ENCODE assay signal across 8 cellular contexts in the genomic region with DNA sequence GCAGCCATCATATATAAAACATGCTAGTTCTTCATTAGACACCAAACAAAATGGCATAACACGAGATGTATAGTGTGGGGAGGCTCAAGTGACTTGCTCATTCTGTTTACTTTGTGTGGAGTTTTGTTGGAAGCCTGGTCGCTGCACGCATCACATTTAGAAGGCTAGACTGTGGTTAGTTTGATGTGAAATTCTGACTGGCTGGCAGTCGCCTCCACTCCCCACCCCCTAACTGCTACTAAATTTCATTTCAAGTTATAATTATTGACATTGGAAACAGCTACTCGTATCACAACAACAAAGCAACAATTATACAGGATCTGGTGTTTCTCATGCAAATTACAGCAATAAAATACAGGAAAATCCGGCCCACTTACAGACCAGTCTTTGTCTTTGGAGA.
DNase-seq lines count a peak whose midpoint lies in the region; ATAC-seq, FAIRE-seq and TF ChIP-seq lines count a peak whose summit lies in the region.

No MANE protein-coding gene starts in this region.

- no peak for TF ChIP-seq RAD21 in SK-N-SH (IDR thresholded peaks at IDR 0.05; ENCODE audit: low read length)

- H3K9me3 ChIP-seq in SK-N-SH: no peaks in the 10 kb centered on the region

- no peak overlapping the region for H3K9ac ChIP-seq in SK-N-SH

- intact Hi-C loops in left cardiac atrium (cut with DNase I): loop anchor here in 1 of 2 donors (10.0 kb wide), 1 partner anchor 350 kb away; no protein-coding TSS in a partner anchor
- intact Hi-C loops in sciatic nerve (cut with DNase I): no loop called here
- intact Hi-C loops in activated CD4-positive, alpha-beta memory T cell treated with anti-CD3 and anti-CD28 coated beads for 36 hours (cut with micrococcal nuclease): no loop called here

- no peak for TF ChIP-seq EP300 in SK-N-SH (IDR thresholded peaks at IDR 0.05; ENCODE audit: borderline replicate concordance in 1 of 2, low read depth in 1 of 2, low read length in 1 of 2)

- no peaks in the 10 kb centered on the region for H3K36me3 Mint-ChIP-seq in activated CD4-positive, alpha-beta memory T cell treated with anti-CD3 and anti-CD28 coated beads for 36 hours

- 67% methylated on average over 6 of the region's 6 CpGs for WGBS in SK-N-SH (ENCODE audit: low lambda C conversion rate)

- no peak overlapping the region for H3K27ac ChIP-seq in SK-N-SH (ENCODE audit: low read depth in 2 of 2, low read length in 1 of 2)

- H4K20me1 ChIP-seq in SK-N-SH (ENCODE audit: insufficient read depth): no peaks in the 10 kb centered on the region

- H3K4me1 ChIP-seq in SK-N-SH (ENCODE audit: control insufficient read depth in 1 of 2, insufficient read depth in 2 of 2, low read depth in 1 of 2, low read length in 1 of 2): peaks cover 0 to 4% of the 10 kb centered on the region in 2 experiments; a peak in 1 of 4 replicates

- H3K9me3 Mint-ChIP-seq in activated CD4-positive, alpha-beta memory T cell treated with anti-CD3 and anti-CD28 coated beads for 36 hours: no peaks in the 10 kb centered on the region

- H3K4me3 Mint-ChIP-seq in activated CD4-positive, alpha-beta memory T cell treated with anti-CD3 and anti-CD28 coated beads for 36 hours: no peak overlapping the region

- H3K4me1 Mint-ChIP-seq in activated CD4-positive, alpha-beta memory T cell treated with anti-CD3 and anti-CD28 coated beads for 36 hours (ENCODE audit: low read depth): no peaks in the 10 kb centered on the region

- FAIRE-seq in H54 (lab: Jason Lieb, UNC): peak; percentile 57

- ATAC-seq in left cardiac atrium (peak; percentile 55 to 85), sciatic nerve (peak; percentile 73), HG03045 (IDR thresholded peaks at IDR 0.05; ENCODE audit: unreplicated experiment) (no peak), GM18867 (IDR thresholded peaks at IDR 0.05; ENCODE audit: unreplicated experiment) (no peak)

- no peaks in the 10 kb centered on the region for H3F3A ChIP-seq in SK-N-SH (replicated peaks; ENCODE audit: insufficient read depth)

- CTCF ChIA-PET in SK-N-SH (lab: Yijun Ruan, JAX): no interaction called here
- CTCF ChIA-PET in activated CD4-positive, alpha-beta memory T cell treated with anti-CD3 and anti-CD28 coated beads for 36 hours (lab: Charles Lee): no interaction called here

- H3K27me3 Mint-ChIP-seq in activated CD4-positive, alpha-beta memory T cell treated with anti-CD3 and anti-CD28 coated beads for 36 hours: peaks cover 4% of the 10 kb centered on the region

- no peak overlapping the region for H3K4me2 ChIP-seq in SK-N-SH

- no peak overlapping the region for H3K27ac Mint-ChIP-seq in activated CD4-positive, alpha-beta memory T cell treated with anti-CD3 and anti-CD28 coated beads for 36 hours

- no peaks in the 10 kb centered on the region for H3K9me2 ChIP-seq in SK-N-SH

- H3K4me3 ChIP-seq in SK-N-SH (ENCODE audit: low read depth in 2 of 2, low read length in 1 of 2): no peak overlapping the region

- no peaks in the 10 kb centered on the region for H3K36me3 ChIP-seq in SK-N-SH (replicated peaks in 1 of 2; ENCODE audit: control insufficient read depth in 1 of 2, insufficient read depth in 2 of 2, low read length in 1 of 2)

- H3K27me3 ChIP-seq in SK-N-SH (ENCODE audit: insufficient read depth): no peaks in the 10 kb centered on the region

- peak overlapping the region; percentile 72; the same call in 1 of the 2 replicates for H2AFZ ChIP-seq in SK-N-SH (ENCODE audit: low read depth)

- TF ChIP-seq CTCF in SK-N-SH (IDR thresholded peaks at IDR 0.05): no peak

- no peaks in the 10 kb centered on the region for H3K79me2 ChIP-seq in SK-N-SH (ENCODE audit: insufficient read depth)

- no peak for TF ChIP-seq POLR2A in H54 (IDR thresholded peaks at IDR 0.05; ENCODE audit: low read depth, low read length)

- POLR2A ChIA-PET in SK-N-SH (lab: Yijun Ruan, JAX): no interaction called here
- POLR2A ChIA-PET in activated CD4-positive, alpha-beta memory T cell treated with anti-CD3 and anti-CD28 coated beads for 36 hours (lab: Charles Lee): no interaction called here

- DNase-seq in H54 (ENCODE audit: insufficient read length, low spot score) (no peak), SK-N-SH (no peak), left cardiac atrium (no peak), sciatic nerve (ENCODE audit: low spot score) (no peak)
- DNase-seq in activated CD4-positive, alpha-beta memory T cell treated with anti-CD3 and anti-CD28 coated beads for 36 hours: no peak
- no peak for DNase-seq in activated CD8-positive, alpha-beta memory T cell treated with anti-CD3 and anti-CD28 coated beads for 24 hours

TF ChIP-seq in SK-N-SH, 30 proteins besides CTCF, POLR2A, EP300 and RAD21:
- TF ChIP-seq GABPA (IDR thresholded peaks at IDR 0.05; ENCODE audit: low read depth): no peak
- TF ChIP-seq CHD2 (IDR thresholded peaks at IDR 0.05; ENCODE audit: low read length, partially characterized antibody): no peak
- TF ChIP-seq NFIC (IDR thresholded peaks at IDR 0.05; ENCODE audit: borderline replicate concordance): no peak
- TF ChIP-seq FOSL2 (IDR thresholded peaks at IDR 0.05; ENCODE audit: borderline replicate concordance, low read depth): no peak
- TF ChIP-seq TCF12 (IDR thresholded peaks at IDR 0.05): no peak

Comparison
In these comparisons a context has a peak if more than half of its experiments do, and no peak if none do; other contexts are left out.
1. ATAC-seq: peak in left cardiac atrium (2 of 2) and sciatic nerve (single experiment); none in HG03045 (single experiment) and GM18867 (single experiment).